In genomic region chr1:67407498-67407897, GRCh38 we compare ENCODE assay signal across 16 cellular contexts.
"Had no signal": no experiment of that assay in that cellular context is flagged by ENCODE, and none has a peak within 500 bp of the region (broad histone marks: within the 10 kb centered on the region; RNA-seq: fewer than 3 reads in every experiment).

No MANE protein-coding gene starts in this region.

- H3K27ac ChIP-seq: neural progenitor cell, parathyroid adenoma, tibial artery, vagina, WERI-Rb-1 had no signal

- FAIRE-seq: endometrium, frontal cortex, kidney had no signal

- H3K9me3 ChIP-seq: esophagus muscularis mucosa, tibial artery, vagina had no signal

- H3K27me3 ChIP-seq: esophagus muscularis mucosa, neural progenitor cell, tibial artery, vagina had no signal

- H3K27ac Mint-ChIP-seq: neural progenitor cell; stimulated activated memory B cell treated with anti-CD40 and anti-IgM and Interleukin-4, amounts not matched to agents 10 μg/mL and 1 μg/mL and 100 μg/mL, for 72 hours had no signal

- H3K4me3 Mint-ChIP-seq: activated CD4-positive, alpha-beta T cell treated with anti-CD3 and anti-CD28 coated beads for 36 hours; activated CD8-positive, alpha-beta T cell treated with anti-CD3 and anti-CD28 coated beads for 36 hours; activated naive CD8-positive, alpha-beta T cell; neural progenitor cell; stimulated activated memory B cell treated with anti-CD40 and anti-IgM and Interleukin-4, amounts not matched to agents 10 μg/mL and 1 μg/mL and 100 μg/mL, for 72 hours; T-cell had no signal

- H3K9me3 Mint-ChIP-seq: activated CD8-positive, alpha-beta T cell treated with anti-CD3 and anti-CD28 coated beads for 36 hours; neural progenitor cell; stimulated activated memory B cell treated with anti-CD40 and anti-IgM and Interleukin-4, amounts not matched to agents 10 μg/mL and 1 μg/mL and 100 μg/mL, for 72 hours; T-cell had no signal

- H3K4me1 ChIP-seq: neural progenitor cell had no signal

- H3K4me1 Mint-ChIP-seq: neural progenitor cell; stimulated activated memory B cell treated with anti-CD40 and anti-IgM and Interleukin-4, amounts not matched to agents 10 μg/mL and 1 μg/mL and 100 μg/mL, for 72 hours had no signal

- H3K4me3 ChIP-seq: esophagus muscularis mucosa, neural progenitor cell, smooth muscle cell, tibial artery, vagina had no signal

- H3K27me3 Mint-ChIP-seq: activated CD4-positive, alpha-beta T cell treated with anti-CD3 and anti-CD28 coated beads for 36 hours; activated CD8-positive, alpha-beta T cell treated with anti-CD3 and anti-CD28 coated beads for 36 hours; activated naive CD8-positive, alpha-beta T cell; stimulated activated memory B cell treated with anti-CD40 and anti-IgM and Interleukin-4, amounts not matched to agents 10 μg/mL and 1 μg/mL and 100 μg/mL, for 72 hours; T-cell had no signal

- ATAC-seq: activated CD4-positive, alpha-beta T cell treated with anti-CD3 and anti-CD28 coated beads for 36 hours; activated CD8-positive, alpha-beta T cell treated with anti-CD3 and anti-CD28 coated beads for 36 hours; stimulated activated memory B cell treated with anti-CD40 and anti-IgM and Interleukin-4, amounts not matched to agents 10 μg/mL and 1 μg/mL and 100 μg/mL, for 72 hours had no signal

- DNase-seq: activated CD4-positive, alpha-beta T cell treated with anti-CD3 and anti-CD28 coated beads for 36 hours; activated CD8-positive, alpha-beta memory T cell treated with anti-CD3 and anti-CD28 coated beads, Interleukin-2, amount 50 U/mL, for 4 hours; activated CD8-positive, alpha-beta T cell treated with anti-CD3 and anti-CD28 coated beads for 36 hours; kidney; T-cell; tibial artery; WERI-Rb-1 had no signal
